ENCODE assay signal across 1 cellular context in the genomic region with DNA sequence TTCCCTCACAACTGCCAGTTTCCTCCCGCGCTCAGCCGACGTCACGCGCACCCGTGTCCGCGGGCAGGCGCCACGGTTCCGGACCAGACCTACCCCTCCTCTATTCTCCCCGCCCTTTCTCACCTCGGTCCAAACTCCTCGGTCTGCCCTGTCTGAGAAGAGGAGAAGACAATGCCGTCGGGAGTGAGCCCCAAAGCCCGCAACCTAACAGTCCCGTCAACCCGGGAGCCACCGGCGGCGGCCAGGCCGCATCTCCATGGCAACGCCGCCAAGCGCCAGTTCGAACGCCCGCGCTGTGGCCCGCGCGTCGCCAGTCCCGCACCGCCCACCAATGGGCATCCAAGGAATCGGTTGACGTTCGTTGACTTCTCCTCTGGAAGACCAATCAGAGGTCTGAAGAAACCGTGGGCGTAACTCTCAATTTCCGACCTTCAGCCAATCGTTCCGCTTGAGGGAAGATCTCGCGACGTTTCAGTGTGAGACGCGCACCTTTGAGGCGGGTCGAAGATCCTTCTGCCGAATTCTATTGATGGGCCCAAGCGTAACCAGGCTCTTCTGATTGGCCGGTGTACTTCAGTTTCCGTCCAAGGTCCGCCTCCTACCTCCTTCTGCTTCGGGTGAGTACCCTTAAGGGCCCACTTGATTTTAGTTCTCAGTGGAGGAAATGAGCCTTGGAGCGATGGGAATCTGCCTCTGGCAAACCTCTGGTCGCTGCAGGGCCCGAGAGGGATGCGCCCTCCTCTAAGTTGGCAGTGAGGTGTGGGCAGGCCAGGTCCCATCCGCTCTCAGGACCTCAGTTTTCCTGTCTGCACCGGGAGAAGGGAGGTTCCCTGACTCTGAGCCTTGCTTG.
TF ChIP-seq lines count a peak whose summit lies in the region.

A gene with protein sequence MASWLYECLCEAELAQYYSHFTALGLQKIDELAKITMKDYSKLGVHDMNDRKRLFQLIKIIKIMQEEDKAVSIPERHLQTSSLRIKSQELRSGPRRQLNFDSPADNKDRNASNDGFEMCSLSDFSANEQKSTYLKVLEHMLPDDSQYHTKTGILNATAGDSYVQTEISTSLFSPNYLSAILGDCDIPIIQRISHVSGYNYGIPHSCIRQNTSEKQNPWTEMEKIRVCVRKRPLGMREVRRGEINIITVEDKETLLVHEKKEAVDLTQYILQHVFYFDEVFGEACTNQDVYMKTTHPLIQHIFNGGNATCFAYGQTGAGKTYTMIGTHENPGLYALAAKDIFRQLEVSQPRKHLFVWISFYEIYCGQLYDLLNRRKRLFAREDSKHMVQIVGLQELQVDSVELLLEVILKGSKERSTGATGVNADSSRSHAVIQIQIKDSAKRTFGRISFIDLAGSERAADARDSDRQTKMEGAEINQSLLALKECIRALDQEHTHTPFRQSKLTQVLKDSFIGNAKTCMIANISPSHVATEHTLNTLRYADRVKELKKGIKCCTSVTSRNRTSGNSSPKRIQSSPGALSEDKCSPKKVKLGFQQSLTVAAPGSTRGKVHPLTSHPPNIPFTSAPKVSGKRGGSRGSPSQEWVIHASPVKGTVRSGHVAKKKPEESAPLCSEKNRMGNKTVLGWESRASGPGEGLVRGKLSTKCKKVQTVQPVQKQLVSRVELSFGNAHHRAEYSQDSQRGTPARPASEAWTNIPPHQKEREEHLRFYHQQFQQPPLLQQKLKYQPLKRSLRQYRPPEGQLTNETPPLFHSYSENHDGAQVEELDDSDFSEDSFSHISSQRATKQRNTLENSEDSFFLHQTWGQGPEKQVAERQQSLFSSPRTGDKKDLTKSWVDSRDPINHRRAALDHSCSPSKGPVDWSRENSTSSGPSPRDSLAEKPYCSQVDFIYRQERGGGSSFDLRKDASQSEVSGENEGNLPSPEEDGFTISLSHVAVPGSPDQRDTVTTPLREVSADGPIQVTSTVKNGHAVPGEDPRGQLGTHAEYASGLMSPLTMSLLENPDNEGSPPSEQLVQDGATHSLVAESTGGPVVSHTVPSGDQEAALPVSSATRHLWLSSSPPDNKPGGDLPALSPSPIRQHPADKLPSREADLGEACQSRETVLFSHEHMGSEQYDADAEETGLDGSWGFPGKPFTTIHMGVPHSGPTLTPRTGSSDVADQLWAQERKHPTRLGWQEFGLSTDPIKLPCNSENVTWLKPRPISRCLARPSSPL (N-terminal part only) (minus strand): TSS at position 286 of the 850 bp plus-strand sequence. CDS start 17,922 bp downstream, outside the sequence.
A gene (plus strand): TSS at position 587 of the 850 bp plus-strand sequence. CDS start 9,471 bp downstream, outside the sequence.

TF ChIP-seq in HEK293, 187 proteins besides CTCF, POLR2A, EP300 and RAD21 (continued from another document and continues in another):
- TF ChIP-seq, protein P1, sequence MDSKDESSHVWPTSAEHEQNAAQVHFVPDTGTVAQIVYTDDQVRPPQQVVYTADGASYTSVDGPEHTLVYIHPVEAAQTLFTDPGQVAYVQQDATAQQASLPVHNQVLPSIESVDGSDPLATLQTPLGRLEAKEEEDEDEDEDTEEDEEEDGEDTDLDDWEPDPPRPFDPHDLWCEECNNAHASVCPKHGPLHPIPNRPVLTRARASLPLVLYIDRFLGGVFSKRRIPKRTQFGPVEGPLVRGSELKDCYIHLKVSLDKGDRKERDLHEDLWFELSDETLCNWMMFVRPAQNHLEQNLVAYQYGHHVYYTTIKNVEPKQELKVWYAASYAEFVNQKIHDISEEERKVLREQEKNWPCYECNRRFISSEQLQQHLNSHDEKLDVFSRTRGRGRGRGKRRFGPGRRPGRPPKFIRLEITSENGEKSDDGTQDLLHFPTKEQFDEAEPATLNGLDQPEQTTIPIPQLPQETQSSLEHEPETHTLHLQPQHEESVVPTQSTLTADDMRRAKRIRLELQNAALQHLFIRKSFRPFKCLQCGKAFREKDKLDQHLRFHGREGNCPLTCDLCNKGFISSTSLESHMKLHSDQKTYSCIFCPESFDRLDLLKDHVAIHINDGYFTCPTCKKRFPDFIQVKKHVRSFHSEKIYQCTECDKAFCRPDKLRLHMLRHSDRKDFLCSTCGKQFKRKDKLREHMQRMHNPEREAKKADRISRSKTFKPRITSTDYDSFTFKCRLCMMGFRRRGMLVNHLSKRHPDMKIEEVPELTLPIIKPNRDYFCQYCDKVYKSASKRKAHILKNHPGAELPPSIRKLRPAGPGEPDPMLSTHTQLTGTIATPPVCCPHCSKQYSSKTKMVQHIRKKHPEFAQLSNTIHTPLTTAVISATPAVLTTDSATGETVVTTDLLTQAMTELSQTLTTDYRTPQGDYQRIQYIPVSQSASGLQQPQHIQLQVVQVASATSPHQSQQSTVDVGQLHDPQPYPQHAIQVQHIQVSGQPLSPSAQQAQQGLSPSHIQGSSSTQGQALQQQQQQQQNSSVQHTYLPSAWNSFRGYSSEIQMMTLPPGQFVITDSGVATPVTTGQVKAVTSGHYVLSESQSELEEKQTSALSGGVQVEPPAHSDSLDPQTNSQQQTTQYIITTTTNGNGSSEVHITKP (tag by site-specific recombination; IDR thresholded peaks at IDR 0.05): no peak; the same call in 1 of the 2 replicates
- TF ChIP-seq, protein P2, sequence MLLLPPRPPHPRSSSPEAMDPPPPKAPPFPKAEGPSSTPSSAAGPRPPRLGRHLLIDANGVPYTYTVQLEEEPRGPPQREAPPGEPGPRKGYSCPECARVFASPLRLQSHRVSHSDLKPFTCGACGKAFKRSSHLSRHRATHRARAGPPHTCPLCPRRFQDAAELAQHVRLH (tag by site-specific recombination; IDR thresholded peaks at IDR 0.05): no peak
- TF ChIP-seq, protein P3, sequence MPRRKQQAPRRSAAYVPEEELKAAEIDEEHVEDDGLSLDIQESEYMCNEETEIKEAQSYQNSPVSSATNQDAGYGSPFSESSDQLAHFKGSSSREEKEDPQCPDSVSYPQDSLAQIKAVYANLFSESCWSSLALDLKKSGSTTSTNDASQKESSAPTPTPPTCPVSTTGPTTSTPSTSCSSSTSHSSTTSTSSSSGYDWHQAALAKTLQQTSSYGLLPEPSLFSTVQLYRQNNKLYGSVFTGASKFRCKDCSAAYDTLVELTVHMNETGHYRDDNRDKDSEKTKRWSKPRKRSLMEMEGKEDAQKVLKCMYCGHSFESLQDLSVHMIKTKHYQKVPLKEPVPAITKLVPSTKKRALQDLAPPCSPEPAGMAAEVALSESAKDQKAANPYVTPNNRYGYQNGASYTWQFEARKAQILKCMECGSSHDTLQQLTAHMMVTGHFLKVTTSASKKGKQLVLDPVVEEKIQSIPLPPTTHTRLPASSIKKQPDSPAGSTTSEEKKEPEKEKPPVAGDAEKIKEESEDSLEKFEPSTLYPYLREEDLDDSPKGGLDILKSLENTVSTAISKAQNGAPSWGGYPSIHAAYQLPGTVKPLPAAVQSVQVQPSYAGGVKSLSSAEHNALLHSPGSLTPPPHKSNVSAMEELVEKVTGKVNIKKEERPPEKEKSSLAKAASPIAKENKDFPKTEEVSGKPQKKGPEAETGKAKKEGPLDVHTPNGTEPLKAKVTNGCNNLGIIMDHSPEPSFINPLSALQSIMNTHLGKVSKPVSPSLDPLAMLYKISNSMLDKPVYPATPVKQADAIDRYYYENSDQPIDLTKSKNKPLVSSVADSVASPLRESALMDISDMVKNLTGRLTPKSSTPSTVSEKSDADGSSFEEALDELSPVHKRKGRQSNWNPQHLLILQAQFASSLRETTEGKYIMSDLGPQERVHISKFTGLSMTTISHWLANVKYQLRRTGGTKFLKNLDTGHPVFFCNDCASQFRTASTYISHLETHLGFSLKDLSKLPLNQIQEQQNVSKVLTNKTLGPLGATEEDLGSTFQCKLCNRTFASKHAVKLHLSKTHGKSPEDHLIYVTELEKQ (tag by site-specific recombination; IDR thresholded peaks at IDR 0.05; ENCODE audit: borderline replicate concordance): no peak
- TF ChIP-seq ZNF785 (tag by site-specific recombination; IDR thresholded peaks at IDR 0.05): no peak
- TF ChIP-seq, protein P4, sequence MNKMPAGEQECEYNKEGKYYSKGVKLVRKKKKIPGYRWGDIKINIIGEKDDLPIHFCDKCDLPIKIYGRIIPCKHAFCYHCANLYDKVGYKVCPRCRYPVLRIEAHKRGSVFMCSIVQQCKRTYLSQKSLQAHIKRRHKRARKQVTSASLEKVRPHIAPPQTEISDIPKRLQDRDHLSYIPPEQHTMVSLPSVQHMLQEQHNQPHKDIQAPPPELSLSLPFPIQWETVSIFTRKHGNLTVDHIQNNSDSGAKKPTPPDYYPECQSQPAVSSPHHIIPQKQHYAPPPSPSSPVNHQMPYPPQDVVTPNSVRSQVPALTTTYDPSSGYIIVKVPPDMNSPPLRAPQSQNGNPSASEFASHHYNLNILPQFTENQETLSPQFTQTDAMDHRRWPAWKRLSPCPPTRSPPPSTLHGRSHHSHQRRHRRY (tag by site-specific recombination; IDR thresholded peaks at IDR 0.05): no peak
- no peak for TF ChIP-seq MEIS1 (CRISPR knock-in tag; IDR thresholded peaks at IDR 0.05; ENCODE audit: borderline replicate concordance)
- TF ChIP-seq ZNF626 (tag by site-specific recombination; IDR thresholded peaks at IDR 0.05): no peak
- peak; percentile 81 for TF ChIP-seq ZNF2 (tag by site-specific recombination; IDR thresholded peaks at IDR 0.05)
- no peak for TF ChIP-seq ZNF768 (tag by site-specific recombination; IDR thresholded peaks at IDR 0.05)
- TF ChIP-seq, protein P5, sequence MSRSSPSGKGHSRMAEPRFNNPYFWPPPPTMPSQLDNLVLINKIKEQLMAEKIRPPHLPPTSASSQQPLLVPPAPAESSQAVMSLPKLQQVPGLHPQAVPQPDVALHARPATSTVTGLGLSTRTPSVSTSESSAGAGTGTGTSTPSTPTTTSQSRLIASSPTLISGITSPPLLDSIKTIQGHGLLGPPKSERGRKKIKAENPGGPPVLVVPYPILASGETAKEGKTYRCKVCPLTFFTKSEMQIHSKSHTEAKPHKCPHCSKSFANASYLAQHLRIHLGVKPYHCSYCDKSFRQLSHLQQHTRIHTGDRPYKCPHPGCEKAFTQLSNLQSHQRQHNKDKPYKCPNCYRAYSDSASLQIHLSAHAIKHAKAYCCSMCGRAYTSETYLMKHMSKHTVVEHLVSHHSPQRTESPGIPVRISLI (tag by site-specific recombination; IDR thresholded peaks at IDR 0.05): no peak
- TF ChIP-seq, protein P6, sequence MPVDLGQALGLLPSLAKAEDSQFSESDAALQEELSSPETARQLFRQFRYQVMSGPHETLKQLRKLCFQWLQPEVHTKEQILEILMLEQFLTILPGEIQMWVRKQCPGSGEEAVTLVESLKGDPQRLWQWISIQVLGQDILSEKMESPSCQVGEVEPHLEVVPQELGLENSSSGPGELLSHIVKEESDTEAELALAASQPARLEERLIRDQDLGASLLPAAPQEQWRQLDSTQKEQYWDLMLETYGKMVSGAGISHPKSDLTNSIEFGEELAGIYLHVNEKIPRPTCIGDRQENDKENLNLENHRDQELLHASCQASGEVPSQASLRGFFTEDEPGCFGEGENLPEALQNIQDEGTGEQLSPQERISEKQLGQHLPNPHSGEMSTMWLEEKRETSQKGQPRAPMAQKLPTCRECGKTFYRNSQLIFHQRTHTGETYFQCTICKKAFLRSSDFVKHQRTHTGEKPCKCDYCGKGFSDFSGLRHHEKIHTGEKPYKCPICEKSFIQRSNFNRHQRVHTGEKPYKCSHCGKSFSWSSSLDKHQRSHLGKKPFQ (tag by site-specific recombination; IDR thresholded peaks at IDR 0.05): no peak
- no peak for TF ChIP-seq ZNF266 (tag by site-specific recombination; IDR thresholded peaks at IDR 0.05; ENCODE audit: low read depth)
- no peak for TF ChIP-seq ZNF624 (tag by site-specific recombination; IDR thresholded peaks at IDR 0.05)
- no peak for TF ChIP-seq ZNF138 (tag by site-specific recombination; IDR thresholded peaks at IDR 0.05; ENCODE audit: borderline replicate concordance)
- TF ChIP-seq OVOL3 (tag by site-specific recombination; IDR thresholded peaks at IDR 0.05): 0 out of 2 replicates have a peak, but pooled peaks have one; percentile 48
- TF ChIP-seq, protein P7, sequence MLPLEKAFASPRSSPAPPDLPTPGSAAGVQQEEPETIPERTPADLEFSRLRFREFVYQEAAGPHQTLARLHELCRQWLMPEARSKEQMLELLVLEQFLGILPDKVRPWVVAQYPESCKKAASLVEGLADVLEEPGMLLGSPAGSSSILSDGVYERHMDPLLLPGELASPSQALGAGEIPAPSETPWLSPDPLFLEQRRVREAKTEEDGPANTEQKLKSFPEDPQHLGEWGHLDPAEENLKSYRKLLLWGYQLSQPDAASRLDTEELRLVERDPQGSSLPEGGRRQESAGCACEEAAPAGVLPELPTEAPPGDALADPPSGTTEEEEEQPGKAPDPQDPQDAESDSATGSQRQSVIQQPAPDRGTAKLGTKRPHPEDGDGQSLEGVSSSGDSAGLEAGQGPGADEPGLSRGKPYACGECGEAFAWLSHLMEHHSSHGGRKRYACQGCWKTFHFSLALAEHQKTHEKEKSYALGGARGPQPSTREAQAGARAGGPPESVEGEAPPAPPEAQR (tag by site-specific recombination; IDR thresholded peaks at IDR 0.05): no peak
- TF ChIP-seq, protein P8, sequence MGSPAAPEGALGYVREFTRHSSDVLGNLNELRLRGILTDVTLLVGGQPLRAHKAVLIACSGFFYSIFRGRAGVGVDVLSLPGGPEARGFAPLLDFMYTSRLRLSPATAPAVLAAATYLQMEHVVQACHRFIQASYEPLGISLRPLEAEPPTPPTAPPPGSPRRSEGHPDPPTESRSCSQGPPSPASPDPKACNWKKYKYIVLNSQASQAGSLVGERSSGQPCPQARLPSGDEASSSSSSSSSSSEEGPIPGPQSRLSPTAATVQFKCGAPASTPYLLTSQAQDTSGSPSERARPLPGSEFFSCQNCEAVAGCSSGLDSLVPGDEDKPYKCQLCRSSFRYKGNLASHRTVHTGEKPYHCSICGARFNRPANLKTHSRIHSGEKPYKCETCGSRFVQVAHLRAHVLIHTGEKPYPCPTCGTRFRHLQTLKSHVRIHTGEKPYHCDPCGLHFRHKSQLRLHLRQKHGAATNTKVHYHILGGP (tag by site-specific recombination; IDR thresholded peaks at IDR 0.05): no peak
- peak; percentile 89 for TF ChIP-seq ZNF629 (tag by site-specific recombination; IDR thresholded peaks at IDR 0.05)
- peak; percentile 51; the same call in 1 of the 2 replicates for TF ChIP-seq ZNF324 (tag by site-specific recombination; IDR thresholded peaks at IDR 0.05)
- TF ChIP-seq, protein P9, sequence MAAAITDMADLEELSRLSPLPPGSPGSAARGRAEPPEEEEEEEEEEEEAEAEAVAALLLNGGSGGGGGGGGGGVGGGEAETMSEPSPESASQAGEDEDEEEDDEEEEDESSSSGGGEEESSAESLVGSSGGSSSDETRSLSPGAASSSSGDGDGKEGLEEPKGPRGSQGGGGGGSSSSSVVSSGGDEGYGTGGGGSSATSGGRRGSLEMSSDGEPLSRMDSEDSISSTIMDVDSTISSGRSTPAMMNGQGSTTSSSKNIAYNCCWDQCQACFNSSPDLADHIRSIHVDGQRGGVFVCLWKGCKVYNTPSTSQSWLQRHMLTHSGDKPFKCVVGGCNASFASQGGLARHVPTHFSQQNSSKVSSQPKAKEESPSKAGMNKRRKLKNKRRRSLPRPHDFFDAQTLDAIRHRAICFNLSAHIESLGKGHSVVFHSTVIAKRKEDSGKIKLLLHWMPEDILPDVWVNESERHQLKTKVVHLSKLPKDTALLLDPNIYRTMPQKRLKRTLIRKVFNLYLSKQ (tag by site-specific recombination; IDR thresholded peaks at IDR 0.05; ENCODE audit: borderline replicate concordance): no peak
- no peak for TF ChIP-seq ZNF169 (tag by site-specific recombination; IDR thresholded peaks at IDR 0.05)
- no peak for TF ChIP-seq ZNF248 (tag by site-specific recombination; IDR thresholded peaks at IDR 0.05)
- TF ChIP-seq ZFP69B (tag by site-specific recombination; IDR thresholded peaks at IDR 0.05): peak; percentile 77
- TF ChIP-seq SP3 (tag by site-specific recombination; IDR thresholded peaks at IDR 0.05): peak; percentile 79
- no peak for TF ChIP-seq ZNF366 (tag by site-specific recombination; conservative IDR thresholded peaks at IDR 0.05)
- no peak for TF ChIP-seq ZNF211 (tag by site-specific recombination; IDR thresholded peaks at IDR 0.05; ENCODE audit: low read depth)
- TF ChIP-seq SP7 (tag by site-specific recombination; IDR thresholded peaks at IDR 0.05): peak; percentile 63; the same call in 1 of the 2 replicates
